In the genomic region with DNA sequence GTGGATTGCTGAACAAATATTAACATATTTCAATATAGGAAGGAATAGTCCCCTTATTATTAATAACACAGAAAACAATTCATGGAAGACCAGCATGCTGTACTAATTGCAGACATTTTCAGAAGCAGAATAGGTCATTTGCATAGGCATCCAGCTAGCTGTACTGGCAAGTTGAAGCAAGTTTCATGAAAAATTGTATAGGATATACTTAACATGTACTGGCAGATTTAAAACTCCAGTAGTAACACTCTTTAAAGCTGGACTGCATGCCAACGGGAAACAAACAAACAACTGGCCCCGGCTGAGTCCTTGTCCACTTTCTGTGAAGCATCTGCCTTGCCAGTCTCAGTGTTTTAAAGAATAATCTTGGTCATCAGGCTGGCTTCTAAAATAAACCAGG, we compare ENCODE assay signal across 19 cellular contexts.
"Had no signal": no experiment of that assay in that cellular context is flagged by ENCODE, and none has a peak within 500 bp of the region (broad histone marks: within the 10 kb centered on the region; RNA-seq: fewer than 3 reads in every experiment).

No MANE protein-coding gene starts in this region.

- H3K27me3 ChIP-seq: body of pancreas, colonic mucosa, right lobe of liver, thyroid gland had no signal

- ATAC-seq: body of pancreas, right lobe of liver had no signal

- H3K9me3 ChIP-seq: body of pancreas, colonic mucosa, left ventricle myocardium inferior, prostate gland, right lobe of liver, thyroid gland had no signal

- H3K9me3 Mint-ChIP-seq: activated naive CD4-positive, alpha-beta T cell treated with anti-CD3 and anti-CD28 coated beads, Interleukin-2, amount 50 U/mL, for 24 hours; nephron had no signal

- H3K27me3 Mint-ChIP-seq: activated naive CD4-positive, alpha-beta T cell treated with anti-CD3 and anti-CD28 coated beads, Interleukin-2, amount 50 U/mL, for 24 hours had no signal

- H3K36me3 Mint-ChIP-seq: activated naive CD4-positive, alpha-beta T cell treated with anti-CD3 and anti-CD28 coated beads, Interleukin-2, amount 50 U/mL, for 24 hours had no signal

- H3K4me1 ChIP-seq: body of pancreas, colonic mucosa, left ventricle myocardium inferior, prostate gland, right lobe of liver, thyroid gland had no signal

- H3K36me3 ChIP-seq: colonic mucosa, left ventricle myocardium inferior, prostate gland, right lobe of liver, thyroid gland had no signal

- H3K4me3 ChIP-seq: body of pancreas, colonic mucosa, left ventricle myocardium inferior, prostate gland, right lobe of liver, thyroid gland had no signal

- H3K27ac ChIP-seq: body of pancreas, colonic mucosa, left ventricle myocardium inferior, prostate gland, right lobe of liver, thyroid gland had no signal

- H3K4me3 Mint-ChIP-seq: activated naive CD4-positive, alpha-beta T cell treated with anti-CD3 and anti-CD28 coated beads, Interleukin-2, amount 50 U/mL, for 24 hours; nephron had no signal

- DNase-seq: activated CD4-positive, alpha-beta T cell treated with anti-CD3 and anti-CD28 coated beads, Interleukin-2, amount 50 U/mL, for 1 hour; activated CD4-positive, CD25-positive, alpha-beta regulatory T cell; activated CD8-positive, alpha-beta memory T cell treated with anti-CD3 and anti-CD28 coated beads for 24 hours; activated effector memory CD4-positive, alpha-beta T cell treated with anti-CD3 and anti-CD28 coated beads, Interleukin-2, amount 50 U/mL, for 16 hours; amygdala; body of pancreas; central memory CD4-positive, alpha-beta T cell; colonic mucosa; foreskin fibroblast; glutamatergic neuron; hypothalamus; left ventricle myocardium inferior; mesendoderm; occipital lobe; right lobe of liver; thyroid gland had no signal
